8 cellular contexts compared by ENCODE assay signal in the genomic region with DNA sequence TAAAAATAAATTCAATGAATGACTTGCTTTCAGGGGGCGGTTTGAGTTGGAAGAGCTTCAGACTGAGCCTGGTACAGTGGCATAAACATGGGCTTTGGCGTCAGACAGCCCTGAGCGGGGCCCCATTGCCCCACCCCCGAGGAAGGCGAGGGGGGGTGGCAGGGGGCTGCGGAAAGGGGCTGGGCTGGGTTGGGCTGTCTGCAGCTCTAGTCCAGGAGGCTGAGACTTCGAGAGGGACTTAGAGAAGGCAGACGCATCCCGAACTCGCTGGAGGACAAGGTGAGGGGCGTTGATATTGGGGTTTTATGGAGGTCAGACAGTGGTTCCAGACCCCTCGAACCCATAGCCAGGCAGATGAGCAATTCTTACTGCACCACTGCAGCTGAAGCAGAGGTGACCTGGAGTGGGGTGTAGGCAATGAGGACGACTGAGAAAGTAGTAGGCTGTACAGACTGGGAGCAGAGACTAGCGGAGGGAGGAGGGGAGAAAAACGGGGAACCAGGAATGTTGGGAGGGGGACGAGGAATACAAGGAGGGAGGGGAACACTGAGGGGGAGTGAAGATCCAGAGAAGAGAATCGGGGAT. TPM values are rescaled to one million over a fixed set of nuclear protein-coding genes. Genes with fewer than 3 reads are reported as not detected.
DNase-seq lines count a peak whose midpoint lies in the region; ATAC-seq and TF ChIP-seq lines count a peak whose summit lies in the region.

A gene with protein sequence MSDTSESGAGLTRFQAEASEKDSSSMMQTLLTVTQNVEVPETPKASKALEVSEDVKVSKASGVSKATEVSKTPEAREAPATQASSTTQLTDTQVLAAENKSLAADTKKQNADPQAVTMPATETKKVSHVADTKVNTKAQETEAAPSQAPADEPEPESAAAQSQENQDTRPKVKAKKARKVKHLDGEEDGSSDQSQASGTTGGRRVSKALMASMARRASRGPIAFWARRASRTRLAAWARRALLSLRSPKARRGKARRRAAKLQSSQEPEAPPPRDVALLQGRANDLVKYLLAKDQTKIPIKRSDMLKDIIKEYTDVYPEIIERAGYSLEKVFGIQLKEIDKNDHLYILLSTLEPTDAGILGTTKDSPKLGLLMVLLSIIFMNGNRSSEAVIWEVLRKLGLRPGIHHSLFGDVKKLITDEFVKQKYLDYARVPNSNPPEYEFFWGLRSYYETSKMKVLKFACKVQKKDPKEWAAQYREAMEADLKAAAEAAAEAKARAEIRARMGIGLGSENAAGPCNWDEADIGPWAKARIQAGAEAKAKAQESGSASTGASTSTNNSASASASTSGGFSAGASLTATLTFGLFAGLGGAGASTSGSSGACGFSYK (plus strand): TSS at position 222 of the 585 bp plus-strand sequence. CDS start 1,587 bp downstream, outside the sequence.

- peaks cover 0 to 11% of the 10 kb centered on the region in 2 donors for H3K4me1 ChIP-seq in muscle layer of duodenum (ENCODE audit: control insufficient read depth in 1 of 2, insufficient read depth in 2 of 2, low read length in 2 of 2)

- peak within 1 kb of the TSS; percentile 75 for H3K4me3 ChIP-seq in fibroblast of mammary gland (ENCODE audit: control insufficient read depth, low read depth, low read length)
- peak within 1 kb of the TSS; percentile 80 to 86 for H3K4me3 ChIP-seq in muscle layer of duodenum (ENCODE audit: low read depth in 1 of 2, low read length in 2 of 2)

- DNase-seq in GDM1 (lab: John Stamatoyannopoulos, UW) (peak; percentile 54), NCI-H774 (lab: John Stamatoyannopoulos, UW) (peak; percentile 23), fibroblast of mammary gland (ENCODE audit: low read depth) (peak; percentile 3), NCI-H1048 (lab: John Stamatoyannopoulos, UW) (no peak)
- peak; percentile 79 for DNase-seq in activated effector memory CD4-positive, alpha-beta T cell treated with anti-CD3 and anti-CD28 coated beads, Interleukin-2, amount 50 U/mL, for 16 hours

- TF ChIP-seq CTCF in fibroblast of mammary gland (conservative IDR thresholded peaks at IDR 0.05; ENCODE audit: control insufficient read depth, insufficient read depth, low read depth, low read length): no peak

- ATAC-seq in GM21423 (IDR thresholded peaks at IDR 0.05; ENCODE audit: unreplicated experiment): no peak

- no peaks in the 10 kb centered on the region for H3K27me3 ChIP-seq in muscle layer of duodenum (ENCODE audit: low read depth, low read length)

- H3K36me3 ChIP-seq in muscle layer of duodenum (ENCODE audit: control insufficient read depth in 1 of 2, insufficient read depth in 2 of 2, low read length in 2 of 2): peaks cover 4 to 28% of the 10 kb centered on the region in 2 donors

- H3K27ac ChIP-seq in muscle layer of duodenum (ENCODE audit: low read length): peak within 1 kb of the TSS; percentile 79
- H3K27ac ChIP-seq in temporal lobe (ENCODE audit: low read depth, low read length): peak within 1 kb of the TSS; percentile 93

- H3K9me3 ChIP-seq in muscle layer of duodenum (ENCODE audit: control insufficient read depth in 1 of 2, low read length in 2 of 2): no peaks in the 10 kb centered on the region

RNA-seq across cellular contexts. Expression of the gene that starts here (rescaled TPM):
- total RNA-seq in temporal lobe: 217 TPM
